7 cellular contexts compared by ENCODE assay signal in the genomic region with DNA sequence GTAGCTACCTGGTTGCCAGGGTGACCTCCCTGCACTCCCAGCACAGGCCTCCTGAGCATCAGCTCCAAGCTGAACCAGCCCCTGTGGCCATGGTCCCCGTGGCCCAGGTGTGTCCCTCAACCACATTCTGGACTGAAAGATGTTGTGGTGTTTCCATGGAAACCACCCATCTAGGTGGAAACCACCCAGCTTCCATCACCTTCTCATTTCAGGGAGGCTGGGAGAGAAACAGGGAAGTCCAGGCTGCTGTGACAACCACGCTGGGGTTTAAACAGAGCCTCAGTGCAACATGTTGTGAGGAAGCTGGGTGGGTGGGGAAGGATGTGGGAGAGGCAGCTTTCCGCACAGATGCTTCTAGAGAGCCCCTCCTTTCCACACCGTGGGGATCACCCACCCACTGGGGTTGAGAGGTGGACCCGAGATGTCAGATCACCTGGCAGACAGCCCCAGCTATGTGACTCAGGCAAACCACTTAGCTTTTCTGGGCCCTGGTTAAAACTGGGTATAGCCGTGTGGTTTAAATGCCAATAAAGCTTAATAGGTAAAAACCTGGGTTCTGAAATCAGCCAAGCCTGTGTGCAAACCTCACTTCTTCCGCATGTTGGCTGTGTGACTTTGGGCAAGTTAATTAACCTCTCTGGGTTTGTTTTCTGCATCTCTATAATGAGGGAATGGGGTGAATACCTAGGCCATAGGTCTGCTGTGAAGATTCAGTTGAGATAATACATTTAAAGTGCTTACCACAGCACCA. TPM values are rescaled to one million over a fixed set of nuclear protein-coding genes. Genes with fewer than 3 reads are reported as not detected.
DNase-seq lines count a peak whose midpoint lies in the region; ATAC-seq and TF ChIP-seq lines count a peak whose summit lies in the region.

No MANE protein-coding gene starts in this region.

- no peak for TF ChIP-seq CTCF in vagina (IDR thresholded peaks at IDR 0.05)

- H3K4me1 ChIP-seq in vagina (peaks cover 4% of the 10 kb centered on the region), SJCRH30 (peaks cover 11% of the 10 kb centered on the region; the same call in 1 of the 2 replicates)

- no peaks in the 10 kb centered on the region for H3K9me3 ChIP-seq in vagina
- no peaks in the 10 kb centered on the region for H3K9me3 ChIP-seq in SJCRH30 (replicated peaks)

- H3K27me3 ChIP-seq in vagina (no peaks in the 10 kb centered on the region), SJCRH30 (no peaks in the 10 kb centered on the region)

- H3K4me3 ChIP-seq in vagina (no peak overlapping the region), SJCRH30 (no peak overlapping the region)

- H3K36me3 ChIP-seq in vagina = peaks cover 0 to 12% of the 10 kb centered on the region in 2 donors
- peaks cover 29% of the 10 kb centered on the region for H3K36me3 ChIP-seq in SJCRH30

- intact Hi-C loops in sciatic nerve (cut with DNase I) = no loop called here
- intact Hi-C loops in vagina (cut with DNase I) = no loop called here

- TF ChIP-seq POLR2A in vagina (IDR thresholded peaks at IDR 0.05) = no peak

- peak; percentile 62 for DNase-seq in activated T-cell treated with anti-CD3 and anti-CD28 coated beads, Interleukin-2, amount 50 U/mL, for 1 hour
- DNase-seq in sciatic nerve (ENCODE audit: low spot score) (no peak), vagina (ENCODE audit: extremely low spot score in 2 of 2) (no peak), SJCRH30 (no peak)

- H3K27ac ChIP-seq in vagina (no peak overlapping the region), SJCRH30 (no peak overlapping the region)

- peak; percentile 41 for ATAC-seq in GM19467 (IDR thresholded peaks at IDR 0.05; ENCODE audit: unreplicated experiment)
- peak; percentile 48 for ATAC-seq in HG03342 (IDR thresholded peaks at IDR 0.05; ENCODE audit: unreplicated experiment)
- peak; percentile 21 for ATAC-seq in sciatic nerve
- no peak for ATAC-seq in GM18861 (IDR thresholded peaks at IDR 0.05; ENCODE audit: unreplicated experiment)

RNA-seq across cellular contexts. Expression of a gene that starts 46.4 kb away (rescaled TPM):
- total RNA-seq in sciatic nerve (127 TPM), vagina (91.6 TPM)
- total RNA-seq in SJCRH30 (2014; rRNA removed; shearing (Covaris generic)) = 81.8 and 90.6 TPM in 2 replicates
